ENCODE assay signal across 19 cellular contexts in genomic region chr9:136597965-136598364, GRCh38. TPM values are rescaled to one million over a fixed set of nuclear protein-coding genes. Genes with fewer than 3 reads are reported as not detected.
A peak's percentile ranks its signal among the peaks of the same experiment; 100 is the strongest.
DNase-seq lines count a peak whose midpoint lies in the region; ATAC-seq and TF ChIP-seq lines count a peak whose summit lies in the region.
"Had no signal": no experiment of that assay in that cellular context is flagged by ENCODE, and none has a peak within 500 bp of the region (broad histone marks: within the 10 kb centered on the region; RNA-seq: fewer than 3 reads in every experiment).

No MANE protein-coding gene starts in this region.

- intact Hi-C loops in CD14-positive monocyte (cut with micrococcal nuclease) (no loop called here), A673 (cut with micrococcal nuclease; ENCODE audit: unreplicated experiment) (no loop called here)

- peaks cover 8% of the 10 kb centered on the region; the same call in 1 of the 2 replicates for H3K79me2 ChIP-seq in DND-41 (ENCODE audit: insufficient read depth, low read length)
- no peaks in the 10 kb centered on the region for H3K79me2 ChIP-seq in neural progenitor cell (ENCODE audit: low read depth)

- H3K9me3 Mint-ChIP-seq in neural progenitor cell (no peaks in the 10 kb centered on the region), CD14-positive monocyte (peaks cover 2 to 14% (median 5%) of the 10 kb centered on the region in 7 donors)
- H3K9me3 Mint-ChIP-seq: CD8-positive, alpha-beta T cell; IgD-negative memory B cell had no signal

- ATAC-seq in DND-41 (ENCODE audit: insufficient read depth, low read depth) (no peak), HG03432 (IDR thresholded peaks at IDR 0.05; ENCODE audit: unreplicated experiment) (no peak)
- ATAC-seq: CD8-positive, alpha-beta T cell had no signal

- peaks cover 34% of the 10 kb centered on the region for H3K4me1 Mint-ChIP-seq in neural progenitor cell
- H3K4me1 Mint-ChIP-seq in CD14-positive monocyte, result peaks cover 16% of the 10 kb centered on the region
- H3K4me1 Mint-ChIP-seq: B cell had no signal

- no peak for DNase-seq in DND-41
- no peak for DNase-seq in brain microvascular endothelial cell
- DNase-seq in neural progenitor cell (ENCODE audit: low spot score), result no peak
- DNase-seq in CD14-positive monocyte (ENCODE audit: low spot score), result no peak
- no peak for DNase-seq in A673 (ENCODE audit: low spot score)
- DNase-seq: CD8-positive, alpha-beta T cell; DMS79 treated with DMSO at 0.1 percent for 48 hours; GF-D8; MV-4-11; NCI-H1417 treated with DMSO at 0.1 percent for 48 hours; NCI-H1930; NCI-H2171; NCI-H446; NK-92 treated with Interleukin-12 subunit alpha and Interleukin-12 subunit beta, amount 100 ng/mL, for 24 hours had no signal

- no peak for TF ChIP-seq CTCF in DND-41 (IDR thresholded peaks at IDR 0.05; ENCODE audit: borderline replicate concordance, extremely low read depth, low read length, poor library complexity, severe bottlenecking)
- peak; percentile 36 for TF ChIP-seq CTCF in brain microvascular endothelial cell (IDR thresholded peaks at IDR 0.05; ENCODE audit: low read depth, low read length, missing control alignments)
- peak; percentile 14 for TF ChIP-seq CTCF in neural progenitor cell (IDR thresholded peaks at IDR 0.05)
- no peak for TF ChIP-seq CTCF in CD14-positive monocyte (IDR thresholded peaks at IDR 0.05)
- TF ChIP-seq CTCF in A673 (conservative IDR thresholded peaks at IDR 0.05; ENCODE audit: low read depth, low read length), result no peak

- H3K27ac ChIP-seq in DND-41 (ENCODE audit: low read length), result peak overlapping the region; percentile 90
- H3K27ac ChIP-seq in KOPT-K1 (ENCODE audit: low read depth, low read length, poor library complexity, severe bottlenecking), result peak overlapping the region; percentile 99
- no peak overlapping the region for H3K27ac ChIP-seq in brain microvascular endothelial cell
- H3K27ac ChIP-seq in neural progenitor cell, result no peak overlapping the region
- H3K27ac ChIP-seq in A673 (ENCODE audit: low read depth, low read length, poor library complexity, severe bottlenecking), result no peak overlapping the region

- H3K9me3 ChIP-seq in DND-41 (ENCODE audit: insufficient read depth, low read length, severe bottlenecking), result no peaks in the 10 kb centered on the region
- H3K9me3 ChIP-seq in KOPT-K1 (ENCODE audit: insufficient read depth, low read length, poor library complexity, severe bottlenecking), result no peaks in the 10 kb centered on the region
- no peaks in the 10 kb centered on the region for H3K9me3 ChIP-seq in neural progenitor cell (ENCODE audit: low read depth)
- no peaks in the 10 kb centered on the region for H3K9me3 ChIP-seq in A673 (ENCODE audit: low read depth, low read length, poor library complexity, severe bottlenecking)

- H4K20me1 ChIP-seq in DND-41 (ENCODE audit: insufficient read depth, low read length), result no peaks in the 10 kb centered on the region
- H4K20me1 ChIP-seq in neural progenitor cell (ENCODE audit: low read depth), result no peaks in the 10 kb centered on the region

- H3K4me1 ChIP-seq in DND-41 (ENCODE audit: insufficient read depth, low read length), result peaks cover 67% of the 10 kb centered on the region
- peaks cover 43% of the 10 kb centered on the region for H3K4me1 ChIP-seq in neural progenitor cell
- H3K4me1 ChIP-seq in A673 (ENCODE audit: insufficient read depth, low read length, poor library complexity, severe bottlenecking), result no peaks in the 10 kb centered on the region

- H2AFZ ChIP-seq in DND-41 (ENCODE audit: low read depth, low read length) (no peak overlapping the region), neural progenitor cell (replicated peaks) (no peak overlapping the region)
- H2AFZ ChIP-seq: GM23338 had no signal

- CTCF ChIA-PET in A673 (lab: Charles Lee), result no interaction called here

- H3K27ac Mint-ChIP-seq in neural progenitor cell (no peak overlapping the region), CD14-positive monocyte (no peak overlapping the region)
- H3K27ac Mint-ChIP-seq: B cell; CD8-positive, alpha-beta T cell; GM23338; IgD-negative memory B cell had no signal

- H3K27me3 ChIP-seq in DND-41 (ENCODE audit: insufficient read depth, low read length, poor library complexity) (no peaks in the 10 kb centered on the region), brain microvascular endothelial cell (replicated peaks) (no peaks in the 10 kb centered on the region), neural progenitor cell (no peaks in the 10 kb centered on the region), A673 (replicated peaks; ENCODE audit: insufficient read depth, low read depth, low read length, poor library complexity) (no peaks in the 10 kb centered on the region)

- H3K27me3 Mint-ChIP-seq in neural progenitor cell (ENCODE audit: insufficient read depth, low read depth) (peaks cover 23% of the 10 kb centered on the region), CD14-positive monocyte (ENCODE audit: low read depth in 3 of 3) (peaks cover 2 to 32% (median 13%) of the 10 kb centered on the region in 3 donors)
- H3K27me3 Mint-ChIP-seq: B cell had no signal

- H3K4me2 ChIP-seq in DND-41 (ENCODE audit: insufficient read depth, low read length), result no peak overlapping the region
- no peak overlapping the region for H3K4me2 ChIP-seq in neural progenitor cell
- H3K4me2 ChIP-seq: GM23338 had no signal

- BruUV-seq in A673 (replicated peaks; lab: Mats Ljungman, UMichigan), result no TSS peak

- peak overlapping the region; percentile 40 for H3K9ac ChIP-seq in DND-41 (ENCODE audit: low read depth, low read length)
- no peak overlapping the region for H3K9ac ChIP-seq in neural progenitor cell

- H3K36me3 ChIP-seq in DND-41 (ENCODE audit: insufficient read depth, low read length) (no peaks in the 10 kb centered on the region), KOPT-K1 (ENCODE audit: insufficient read depth, low read length) (no peaks in the 10 kb centered on the region), brain microvascular endothelial cell (replicated peaks) (no peaks in the 10 kb centered on the region), neural progenitor cell (no peaks in the 10 kb centered on the region), A673 (ENCODE audit: insufficient read depth, low read length, poor library complexity, severe bottlenecking) (no peaks in the 10 kb centered on the region)

- H3K36me3 Mint-ChIP-seq in neural progenitor cell (peaks cover 4% of the 10 kb centered on the region), CD14-positive monocyte (no peaks in the 10 kb centered on the region)
- H3K36me3 Mint-ChIP-seq: CD8-positive, alpha-beta T cell; IgD-negative memory B cell had no signal

- H3K4me3 Mint-ChIP-seq in neural progenitor cell (no peak overlapping the region), CD14-positive monocyte (no peak overlapping the region)
- H3K4me3 Mint-ChIP-seq: B cell; CD8-positive, alpha-beta T cell; GM23338; IgD-negative memory B cell had no signal

- peaks cover 9% of the 10 kb centered on the region for H3F3A ChIP-seq in neural progenitor cell (ENCODE audit: low read depth)

- POLR2A ChIA-PET in A673 (lab: Charles Lee; ENCODE audit: low non-redundant PET), result no interaction called here

- no peak overlapping the region for H3K4me3 ChIP-seq in DND-41 (ENCODE audit: low read depth in 1 of 2, low read length in 2 of 2)
- no peak overlapping the region for H3K4me3 ChIP-seq in brain microvascular endothelial cell (ENCODE audit: low read depth, low read length)
- no peak overlapping the region for H3K4me3 ChIP-seq in neural progenitor cell
- H3K4me3 ChIP-seq in A673 (ENCODE audit: low read depth, low read length, poor library complexity, severe bottlenecking), result no peak overlapping the region
- H3K4me3 ChIP-seq: GM23338 had no signal

- in situ Hi-C loops in brain microvascular endothelial cell (cut with HindIII; ENCODE audit: low pct_ligation_motif_present, low sequenced_read_pairs), result no loop called here

RNA-seq across cellular contexts. Expression of gene NOTCH1, which starts 52.1 kb away (rescaled TPM):
- 11.7 and 32.4 TPM in 2 replicates for total RNA-seq in neural progenitor cell (ENCODE audit: low replicate concordance)
- polyA plus RNA-seq in CD14-positive monocyte, result 1 to 10 TPM; 1.4 to 2.2 TPM
- 37.2 and 50.2 TPM in 2 replicates for total RNA-seq in A673 (2021)

Comparison
In these comparisons a context has a peak if more than half of its experiments do, and no peak if none do; other contexts are left out.
1. H3K27ac ChIP-seq: peak in DND-41 (single experiment) and KOPT-K1 (single experiment); none in brain microvascular endothelial cell (single experiment), neural progenitor cell (single experiment) and A673 (single experiment).
2. CTCF ChIP-seq: peak in brain microvascular endothelial cell (single experiment) and neural progenitor cell (single experiment); none in DND-41 (single experiment), CD14-positive monocyte (single experiment) and A673 (single experiment).